Comparison of ENCODE assay signal across 31 cellular contexts in genomic region chr3:14894085-14894484, GRCh38. TPM values are rescaled to one million over a fixed set of nuclear protein-coding genes. Genes with fewer than 3 reads are reported as not detected.
A peak's percentile ranks its signal among the peaks of the same experiment; 100 is the strongest.
DNase-seq lines count a peak whose midpoint lies in the region; ATAC-seq, FAIRE-seq and TF ChIP-seq lines count a peak whose summit lies in the region.
"Had no signal": no experiment of that assay in that cellular context is flagged by ENCODE, and none has a peak within 500 bp of the region (broad histone marks: within the 10 kb centered on the region; RNA-seq: fewer than 3 reads in every experiment).

No MANE protein-coding gene starts in this region.

- H3K27me3 ChIP-seq in K562 (ENCODE audit: control insufficient read depth in 2 of 2, insufficient read depth in 2 of 2, low read length in 2 of 2): peaks cover 44 to 54% of the 10 kb centered on the region in 2 experiments
- H3K27me3 ChIP-seq: BE2C; BLaER1; BLaER1 treated with 17β-estradiol and CSF1 and Interleukin-3, amounts not matched to agents 10 nM and 100 nM had no signal

- in situ Hi-C loops in K562 (cut with MboI): no loop called here

- H3K9me3 ChIP-seq in HEK293 (ENCODE audit: control insufficient read depth, insufficient read depth, low read depth, low read length) (no peaks in the 10 kb centered on the region), K562 (replicated peaks; ENCODE audit: control insufficient read depth, insufficient read depth, low read depth, low read length) (no peaks in the 10 kb centered on the region)
- H3K9me3 ChIP-seq: A549; BE2C; BLaER1; BLaER1 treated with 17β-estradiol and CSF1 and Interleukin-3, amounts not matched to agents 10 nM and 100 nM; Caco-2 had no signal

- no peak for TF ChIP-seq EP300 in K562 (IDR thresholded peaks at IDR 0.05; ENCODE audit: low read length)

- H3K36me3 ChIP-seq in HEK293 (ENCODE audit: control insufficient read depth in 2 of 2, insufficient read depth in 1 of 2, low read length in 2 of 2) (no peaks in the 10 kb centered on the region), K562 (ENCODE audit: control insufficient read depth, insufficient read depth, low read length) (no peaks in the 10 kb centered on the region)
- H3K36me3 ChIP-seq: BE2C; BLaER1; BLaER1 treated with 17β-estradiol and CSF1 and Interleukin-3, amounts not matched to agents 10 nM and 100 nM had no signal

- H3K4me1 ChIP-seq in HEK293 (ENCODE audit: control insufficient read depth, insufficient read depth, low read length): no peaks in the 10 kb centered on the region
- H3K4me1 ChIP-seq in K562 (replicated peaks in 1 of 2; ENCODE audit: control insufficient read depth in 2 of 2, insufficient read depth in 2 of 2, low read length in 2 of 2): no peaks in the 10 kb centered on the region
- H3K4me1 ChIP-seq: A549, BE2C, BLaER1, Caco-2 had no signal

- no peak for TF ChIP-seq POLR2A in K562 (conservative IDR thresholded peaks at IDR 0.05)

- POLR2A ChIA-PET in HEK293 (lab: Yijun Ruan, JAX) (no interaction called here), K562 (lab: Yijun Ruan, JAX) (interaction anchor here (0.5 to 1.6 kb wide), 4 partner anchors 10 to 242 kb away, joined by 3 read pairs; partner anchors contain the start of gene CCDC174)

- TF ChIP-seq RAD21 in K562 (CRISPR knock-in tag; conservative IDR thresholded peaks at IDR 0.05 in 1 of 2, IDR thresholded peaks at IDR 0.05 in 1 of 2): no peak

- no peak for DNase-seq in K562 (ENCODE audit: extremely low read depth in 1 of 4, low spot score in 3 of 4)
- DNase-seq in NCI-H2081 (lab: John Stamatoyannopoulos, UW): no peak
- DNase-seq: 8988T; ACHN; AML-193; BE2C; C1 segment of cervical spinal cord; Caco-2; Calu3; CD4-positive, alpha-beta memory T cell; CD4-positive, alpha-beta T cell; CD4-positive, CD25-positive, alpha-beta regulatory T cell; CD8-positive, alpha-beta memory T cell; CD8-positive, alpha-beta T cell; COR-L47; DMS 273 treated with DMSO at 0.1 percent for 48 hours; DMS153; DMS53; DMS79; DMS79 treated with DMSO at 0.1 percent for 48 hours; DND-41; EL had no signal

- no peak overlapping the region for H3K27ac ChIP-seq in HEK293 (ENCODE audit: extremely low read depth, low read depth, low read length)
- no peak overlapping the region for H3K27ac ChIP-seq in K562 (ENCODE audit: extremely low read depth, low read depth, low read length)
- H3K27ac ChIP-seq: 22Rv1; A549; BLaER1; BLaER1 treated with 17β-estradiol and CSF1 and Interleukin-3, amounts not matched to agents 10 nM and 100 nM; C4-2B had no signal

- no peak for TF ChIP-seq CTCF in HEK293 (tag by site-specific recombination; IDR thresholded peaks at IDR 0.05)
- TF ChIP-seq CTCF in K562 (IDR thresholded peaks at IDR 0.05 in 2 of 3, conservative IDR thresholded peaks at IDR 0.05 in 1 of 3; ENCODE audit: insufficient read depth in 2 of 3, low read depth in 1 of 3, low read length in 3 of 3): no peak

- H3K9ac ChIP-seq in K562 (ENCODE audit: insufficient read depth in 1 of 2, low read depth in 2 of 2, low read length in 2 of 2): no peak overlapping the region
- H3K9ac ChIP-seq: BLaER1; BLaER1 treated with 17β-estradiol and CSF1 and Interleukin-3, amounts not matched to agents 10 nM and 100 nM had no signal

- CTCF ChIA-PET in HEK293 (lab: Yijun Ruan, JAX) (interaction anchor here (0.6 kb wide), 1 partner anchor 219 kb away, joined by 3 read pairs; no protein-coding TSS in a partner anchor), K562 (lab: Yijun Ruan, JAX; ENCODE audit: low intra/inter-chr PET ratio) (no interaction called here)

- H3K79me2 ChIP-seq in K562 (ENCODE audit: control insufficient read depth, insufficient read depth, low read length): no peaks in the 10 kb centered on the region

- H3K9me1 ChIP-seq in K562 (ENCODE audit: control insufficient read depth, insufficient read depth, low read length): no peaks in the 10 kb centered on the region

- BruUV-seq in K562 (replicated peaks; lab: Mats Ljungman, UMichigan): no TSS peak

- peaks cover 7% of the 10 kb centered on the region; the same call in 1 of the 2 replicates for H4K20me1 ChIP-seq in K562 (replicated peaks; ENCODE audit: control insufficient read depth, insufficient read depth, low read length)
- H4K20me1 ChIP-seq: BLaER1; BLaER1 treated with 17β-estradiol and CSF1 and Interleukin-3, amounts not matched to agents 10 nM and 100 nM had no signal

- H3K4me3 ChIP-seq in HEK293 (ENCODE audit: low read depth, low read length) (no peak overlapping the region), K562 (no peak overlapping the region)
- H3K4me3 ChIP-seq: A549; BLaER1; BLaER1 treated with 17β-estradiol and CSF1 and Interleukin-3, amounts not matched to agents 10 nM and 100 nM had no signal

- ATAC-seq in K562: no peak
- ATAC-seq in GM19397 (IDR thresholded peaks at IDR 0.05; ENCODE audit: unreplicated experiment): no peak
- ATAC-seq: A549; CD8-positive, alpha-beta T cell had no signal

- 3% methylated on average over 2 of the region's 2 CpGs for WGBS in K562 (ENCODE audit: insufficient coverage, low coverage, missing lambda C conversion rate)

- FAIRE-seq in K562 (lab: Jason Lieb, UNC): no peak
- FAIRE-seq: A204.1, A549, D721Med had no signal

- no peak overlapping the region for H3K4me2 ChIP-seq in K562 (ENCODE audit: insufficient read depth, low read length)
- H3K4me2 ChIP-seq: A549; BLaER1; BLaER1 treated with 17β-estradiol and CSF1 and Interleukin-3, amounts not matched to agents 10 nM and 100 nM had no signal

- intact Hi-C loops in K562 (cut with micrococcal nuclease): no loop called here

- no peak overlapping the region for H2AFZ ChIP-seq in K562 (ENCODE audit: low read depth, low read length)

TF ChIP-seq in K562, 482 proteins besides CTCF, POLR2A, EP300 and RAD21:
- TF ChIP-seq RBM25 (IDR thresholded peaks at IDR 0.05; ENCODE audit: low read depth, low read length, severe bottlenecking) (peak; percentile 56), KLF1 (tag; IDR thresholded peaks at IDR 0.05) (no peak), ZNF146 (CRISPR knock-in tag; IDR thresholded peaks at IDR 0.05; ENCODE audit: unreplicated experiment) (peak; percentile 94), ZKSCAN8 (CRISPR knock-in tag; IDR thresholded peaks at IDR 0.05) (no peak)

RNA-seq across cellular contexts. Expression of gene NR2C2, which starts 53.3 kb away (rescaled TPM):
- 116 and 153 TPM in 2 replicates for total RNA-seq in K562 (2011; cell fraction: chromatin; rRNA removed; ENCODE audit: low replicate concordance)
- 54.9 and 60.4 TPM in 2 replicates for total RNA-seq in K562 (2011; cell fraction: nucleolus; rRNA removed)
- 99.1 and 148 TPM in 2 replicates for total RNA-seq in K562 (2011; cell fraction: nucleoplasm; rRNA removed)
- total RNA-seq in K562 (2014; rRNA removed): 10.8 and 17.3 TPM in 2 replicates
- 17.7 and 18.7 TPM in 2 replicates for total RNA-seq in K562 (2014; rRNA removed; fragmentation: Illumina TruSeq; extraction: Trizol)
- 14.6 and 15.8 TPM in 2 replicates for total RNA-seq in K562 (2015; rRNA removed; fragmentation: Illumina TruSeq; extraction: Trizol)
- total RNA-seq in K562 (2021): 32.9 and 33.0 TPM in 2 replicates
- polyA plus RNA-seq in K562 (2011; rRNA removed): 17.3 and 21.8 TPM in 2 replicates
- 7.9 and 12.6 TPM in 2 replicates for polyA plus RNA-seq in K562 (2011; cell fraction: cytosol; rRNA removed)
- 117 and 123 TPM in 2 replicates for polyA plus RNA-seq in K562 (2011; cell fraction: nucleus; rRNA removed)
- 21.1 and 35.7 TPM in 2 replicates for polyA plus RNA-seq in K562 (2012)
- polyA plus RNA-seq in K562 (2014; fragmentation: Illumina TruSeq; extraction: Trizol): 20.4 and 22.3 TPM in 2 replicates
- polyA plus RNA-seq in K562 (2014; fragmentation: Nextera tagmentation; extraction: Ambion mirVana): 1 to 10 TPM; 6.1 to 6.4 TPM
- 13.9 and 18.0 TPM in 2 replicates for polyA plus RNA-seq in K562 (2014; rRNA removed)
- polyA minus RNA-seq in K562 (2011; rRNA and poly(A)+ RNA removed): 24.6 and 33.6 TPM in 2 replicates
- polyA minus RNA-seq in K562 (2011; cell fraction: cytosol; rRNA and poly(A)+ RNA removed): 17.3 and 23.8 TPM in 2 replicates
- polyA minus RNA-seq in K562 (2011; cell fraction: nucleus; rRNA and poly(A)+ RNA removed): 50.1 and 65.4 TPM in 2 replicates

Comparison
In these comparisons a context has a peak if more than half of its experiments do, and no peak if none do; other contexts are left out.
1. Of the 44 proteins assayed by ChIP-seq in both K562 and HEK293: peak only in K562: none; only in HEK293: none; in both: ZNF146; in neither: 43.